ENCODE assay signal across 8 cellular contexts in genomic region chr22:35231585-35232084, GRCh38. TPM values are rescaled to one million over a fixed set of nuclear protein-coding genes. Genes with fewer than 3 reads are reported as not detected.
DNase-seq lines count a peak whose midpoint lies in the region; ATAC-seq and TF ChIP-seq lines count a peak whose summit lies in the region.

No MANE protein-coding gene starts in this region.

- H2AFZ ChIP-seq in GM23248 = no peak overlapping the region

- H3K4me3 ChIP-seq in GM23248 (no peak overlapping the region), liver (ENCODE audit: low read depth in 1 of 3, low read length in 3 of 3) (no peak overlapping the region)

- ATAC-seq in HG02970 (IDR thresholded peaks at IDR 0.05; ENCODE audit: low FRiP score, unreplicated experiment) = no peak

- H3K27ac ChIP-seq in GM23248 (no peak overlapping the region), caudate nucleus (ENCODE audit: low read depth, low read length) (no peak overlapping the region), liver (ENCODE audit: low read depth in 1 of 2, low read length in 2 of 2) (no peak overlapping the region)

- no peaks in the 10 kb centered on the region for H3F3A ChIP-seq in GM23248 (ENCODE audit: insufficient read depth)

- H3K79me2 ChIP-seq in GM23248 (ENCODE audit: insufficient read depth) = no peaks in the 10 kb centered on the region

- H3K36me3 ChIP-seq in GM23248 (ENCODE audit: low read depth) (no peaks in the 10 kb centered on the region), liver (ENCODE audit: control insufficient read depth in 4 of 4, insufficient read depth in 3 of 4, low read depth in 1 of 4, low read length in 3 of 4) (no peaks in the 10 kb centered on the region)

- no peaks in the 10 kb centered on the region for H3K4me1 ChIP-seq in GM23248 (ENCODE audit: insufficient read depth)
- H3K4me1 ChIP-seq in liver (ENCODE audit: control insufficient read depth in 4 of 4, insufficient read depth in 4 of 4, low read length in 3 of 4) = no peaks in the 10 kb centered on the region

- H3K4me2 ChIP-seq in GM23248 (ENCODE audit: unreplicated experiment) = no peak overlapping the region

- H3K9me3 ChIP-seq in GM23248 (ENCODE audit: low read depth) (no peaks in the 10 kb centered on the region), liver (ENCODE audit: control insufficient read depth in 4 of 4, low read length in 3 of 4) (peaks cover 0 to 2% (median 0%) of the 10 kb centered on the region in 4 donors)

- no peaks in the 10 kb centered on the region for H4K20me1 ChIP-seq in GM23248 (ENCODE audit: insufficient read depth)

- H3K9me2 ChIP-seq in GM23248 (ENCODE audit: insufficient read depth) = no peaks in the 10 kb centered on the region

- DNase-seq in AG08395 (ENCODE audit: low spot score) = peak; percentile 74
- DNase-seq in GM23248 = peak; percentile 64
- peak; percentile 79 for DNase-seq in NCI-H2227 treated with DMSO at 0.1 percent for 48 hours (lab: John Stamatoyannopoulos, UW)
- peak; percentile 29 to 51 (median 44) for DNase-seq in activated CD4-positive, CD25-positive, alpha-beta regulatory T cell (lab: John Stamatoyannopoulos, UW)
- peak in 35 of 61 donors; percentile 0 to 66 (median 16) for DNase-seq in caudate nucleus (lab: John Stamatoyannopoulos, UW)
- DNase-seq in stimulated activated CD8-positive, alpha-beta memory T cell treated with anti-CD3 and anti-CD28 coated beads, Interleukin-12 subunit alpha, Interleukin-12 subunit beta, amount 100 ng/mL, for 1 hour (ENCODE audit: low read depth) = peak; percentile 52

- TF ChIP-seq CTCF in liver (IDR thresholded peaks at IDR 0.05; ENCODE audit: low read depth, low read length, missing input control) = peak; percentile 90

- WGBS in GM23248 (ENCODE audit: low coverage in 1 of 2, low lambda C conversion rate in 2 of 2, missing lambda C conversion rate in 2 of 2), 2 experiments = 15 to 17% methylated on average over 7 of the region's 7 CpGs
- 16% methylated on average over 7 of the region's 7 CpGs for WGBS in liver

- H3K9ac ChIP-seq in GM23248 = no peak overlapping the region
- H3K9ac ChIP-seq in liver (ENCODE audit: low read depth in 1 of 2, low read length in 2 of 2) = no peak overlapping the region

- H3K27me3 ChIP-seq in GM23248 (replicated peaks; ENCODE audit: insufficient read depth) (peaks cover 31% of the 10 kb centered on the region), liver (ENCODE audit: control insufficient read depth in 4 of 4, insufficient read depth in 4 of 4, low read length in 3 of 4) (peaks cover 0 to 8% (median 0%) of the 10 kb centered on the region in 4 donors)

- peak; percentile 66 to 79 for TF ChIP-seq RAD21 in liver (IDR thresholded peaks at IDR 0.05)

- in situ Hi-C loops in GM23248 (cut with MboI) = no loop called here

TF ChIP-seq in liver, 16 proteins besides CTCF, POLR2A, EP300 and RAD21:
- peak in 1 of 2 donors; percentile 14 for TF ChIP-seq HNF4A (conservative IDR thresholded peaks at IDR 0.05)
- peak; percentile 47 to 82 for TF ChIP-seq EGR1 (IDR thresholded peaks at IDR 0.05; ENCODE audit: low read depth in 2 of 2)
- no peak for TF ChIP-seq JUND (IDR thresholded peaks at IDR 0.05)

RNA-seq across cellular contexts. Expression of gene HMGXB4, which starts 25.7 kb away (rescaled TPM):
- 10.2 and 12.4 TPM in 2 replicates for total RNA-seq in GM23248 (2014; rRNA removed; shearing (Covaris generic))
- polyA plus RNA-seq in GM23248 (2016; fragmentation: Nextera tagmentation; extraction: Ambion mirVana) (17.1 and 17.8 TPM in 2 replicates), liver (1 to 10 TPM; 4.0 to 6.9 TPM)
- 1 to 10 TPM; 8.0 to 9.9 TPM for total RNA-seq in liver

Comparison
In these comparisons a context has a peak if more than half of its experiments do, and no peak if none do; other contexts are left out.
1. DNase-seq: peak in every context shown above with its lines; median percentile 79 in NCI-H2227 treated with DMSO at 0.1 percent for 48 hours; 74 in AG08395; 64 in GM23248; 52 in stimulated activated CD8-positive, alpha-beta memory T cell treated with anti-CD3 and anti-CD28 coated beads, Interleukin-12 subunit alpha, Interleukin-12 subunit beta, amount 100 ng/mL, for 1 hour; 44 in activated CD4-positive, CD25-positive, alpha-beta regulatory T cell; 16 in caudate nucleus.